ENCODE assay signal across 15 cellular contexts in the genomic region with DNA sequence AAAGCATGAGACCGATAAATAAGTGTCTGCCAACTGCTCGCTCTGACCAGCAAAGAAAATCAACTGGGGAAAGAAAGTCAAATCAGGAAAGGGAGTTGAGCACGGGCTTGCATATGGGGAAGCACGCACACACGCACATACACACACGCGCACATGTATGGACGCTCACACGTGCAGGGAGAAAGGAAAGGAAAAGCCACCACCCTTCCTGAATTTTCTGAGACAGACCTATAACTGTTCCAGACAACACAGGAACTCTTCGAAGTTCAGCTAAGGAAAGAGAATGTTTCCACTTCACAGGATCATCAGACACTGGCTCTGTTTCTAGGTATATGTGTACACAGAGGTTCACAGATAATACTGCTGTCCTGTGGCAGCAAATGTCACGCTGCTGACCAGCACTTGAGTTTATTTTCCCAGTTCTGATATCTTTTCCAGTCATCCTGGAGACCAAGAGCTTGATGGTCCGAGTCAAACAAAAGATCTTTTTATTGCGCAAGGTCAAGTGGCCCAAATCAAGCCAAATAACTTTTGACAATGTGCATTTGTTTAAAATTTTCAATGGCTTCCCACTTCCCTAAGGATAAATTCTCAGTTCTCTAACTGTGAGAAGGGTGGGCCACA.
"Had no signal": no experiment of that assay in that cellular context is flagged by ENCODE, and none has a peak within 500 bp of the region (broad histone marks: within the 10 kb centered on the region; RNA-seq: fewer than 3 reads in every experiment).

No MANE protein-coding gene starts in this region.

- H3K9me3 ChIP-seq: esophagus squamous epithelium, neutrophil had no signal

- H3K4me1 ChIP-seq: esophagus squamous epithelium had no signal

- H3K4me3 ChIP-seq: esophagus squamous epithelium, lung had no signal

- H3K27ac Mint-ChIP-seq: activated CD4-positive, alpha-beta memory T cell treated with anti-CD3 and anti-CD28 coated beads, Interleukin-2, amount 10 ng/mL, durations not matched to agents 7 days and 5 days; activated T-cell treated with anti-CD3 and anti-CD28 coated beads, Interleukin-2, amount 50 U/mL, for 24 hours had no signal

- H3K9me3 Mint-ChIP-seq: activated CD4-positive, alpha-beta memory T cell treated with anti-CD3 and anti-CD28 coated beads, Interleukin-2, amount 10 ng/mL, durations not matched to agents 7 days and 5 days; activated T-cell treated with anti-CD3 and anti-CD28 coated beads, Interleukin-2, amount 50 U/mL, for 24 hours had no signal

- H3K27ac ChIP-seq: esophagus squamous epithelium, neutrophil had no signal

- DNase-seq: activated CD4-positive, alpha-beta memory T cell treated with anti-CD3 and anti-CD28 coated beads, Interleukin-2, amount 10 ng/mL, durations not matched to agents 7 days and 5 days; activated CD4-positive, alpha-beta T cell treated with anti-CD3 and anti-CD28 coated beads for 4 hours; activated naive CD4-positive, alpha-beta T cell treated with anti-CD3 and anti-CD28 coated beads, Interleukin-2, amount 50 U/mL, for 16 hours; activated T-cell treated with anti-CD3 and anti-CD28 coated beads, Interleukin-2, amount 50 U/mL, for 24 hours; esophagus squamous epithelium; glutamatergic neuron; left cardiac atrium; posterior cingulate gyrus; small intestine; stimulated activated CD4-positive, alpha-beta T cell treated with anti-CD3 and anti-CD28 coated beads, Interleukin-4, amount 100 ng/mL, for 24 hours; stimulated activated naive CD4-positive, alpha-beta T cell; T-helper 2 cell had no signal

- H3K4me3 Mint-ChIP-seq: activated CD4-positive, alpha-beta memory T cell treated with anti-CD3 and anti-CD28 coated beads, Interleukin-2, amount 10 ng/mL, durations not matched to agents 7 days and 5 days; activated T-cell treated with anti-CD3 and anti-CD28 coated beads, Interleukin-2, amount 50 U/mL, for 24 hours; WTC11 had no signal

- ATAC-seq: WTC11 had no signal

- H3K27me3 ChIP-seq: esophagus squamous epithelium had no signal

- H3K36me3 ChIP-seq: esophagus squamous epithelium, neutrophil had no signal
